In genomic region chr7:93622036-93622714, GRCh38 we compare ENCODE assay signal across 8 cellular contexts. TPM values are rescaled to one million over a fixed set of nuclear protein-coding genes. Genes with fewer than 3 reads are reported as not detected.
DNase-seq lines count a peak whose midpoint lies in the region; ATAC-seq and TF ChIP-seq lines count a peak whose summit lies in the region.

No MANE protein-coding gene starts in this region.

- DNase-seq in Caki2 (ENCODE audit: low read depth) (peak; percentile 47), OCI-M1 (lab: John Stamatoyannopoulos, UW) (peak; percentile 77), left ventricle myocardium inferior (no peak), GM19240 (ENCODE audit: insufficient read length, low spot score) (no peak), CD1c-positive myeloid dendritic cell (ENCODE audit: extremely low spot score) (no peak)
- no peak for DNase-seq in stimulated activated naive CD4-positive, alpha-beta T cell (lab: John Stamatoyannopoulos, UW)

- H3K27ac ChIP-seq in left ventricle myocardium inferior (replicated peaks): no peak overlapping the region

- intact Hi-C loops in left ventricle myocardium inferior (cut with micrococcal nuclease): no loop called here

- no peaks in the 10 kb centered on the region for H3K9me3 ChIP-seq in left ventricle myocardium inferior (replicated peaks)

- TF ChIP-seq CTCF in left ventricle myocardium inferior (IDR thresholded peaks at IDR 0.05; ENCODE audit: borderline replicate concordance): peak; percentile 45

- peak overlapping the region; percentile 32 for H3K4me3 ChIP-seq in left ventricle myocardium inferior

- no peaks in the 10 kb centered on the region for H3K4me1 ChIP-seq in left ventricle myocardium inferior

- in situ Hi-C loops in Caki2 (cut with HindIII; ENCODE audit: low pct_unique_long_range_greater_than_20kb, low sequenced_read_pairs): no loop called here

- peak; percentile 58 for ATAC-seq in HG03442 (IDR thresholded peaks at IDR 0.05; ENCODE audit: unreplicated experiment)
- no peak for ATAC-seq in GM19452 (IDR thresholded peaks at IDR 0.05; ENCODE audit: unreplicated experiment)

- H3K27me3 ChIP-seq in left ventricle myocardium inferior (ENCODE audit: low read depth): no peaks in the 10 kb centered on the region

- no peaks in the 10 kb centered on the region for H3K36me3 ChIP-seq in left ventricle myocardium inferior

RNA-seq across cellular contexts. Expression of gene CALCR, which starts 47.7 kb away (rescaled TPM):
- total RNA-seq in Caki2 (2014; rRNA removed; shearing (Covaris generic); ENCODE audit: low replicate concordance): 0.14 and 0.57 TPM in 2 replicates
- 0.08 TPM for total RNA-seq in left ventricle myocardium inferior

Comparison
In these comparisons a context has a peak if more than half of its experiments do, and no peak if none do; other contexts are left out.
1. DNase-seq: peak in Caki2 (single experiment) and OCI-M1 (single experiment); none in left ventricle myocardium inferior (single experiment), GM19240 (single experiment), stimulated activated naive CD4-positive, alpha-beta T cell (0 of 6) and CD1c-positive myeloid dendritic cell (single experiment).